ENCODE assay signal across 25 cellular contexts in genomic region chr10:74652664-74653063, GRCh38.
DNase-seq lines count a peak whose midpoint lies in the region; TF ChIP-seq lines count a peak whose summit lies in the region.
"Had no signal": no experiment of that assay in that cellular context is flagged by ENCODE, and none has a peak within 500 bp of the region (broad histone marks: within the 10 kb centered on the region; RNA-seq: fewer than 3 reads in every experiment).

No MANE protein-coding gene starts in this region.

- no peak overlapping the region for H4K91ac ChIP-seq in mesenchymal stem cell (ENCODE audit: low read length)

- H3K9me2 ChIP-seq in GM23248 (ENCODE audit: insufficient read depth) = no peaks in the 10 kb centered on the region

- H3K79me1 ChIP-seq in mesenchymal stem cell (replicated peaks; ENCODE audit: low read length, poor library complexity, severe bottlenecking) = peaks cover 6% of the 10 kb centered on the region

- H3K23ac ChIP-seq in mesenchymal stem cell (ENCODE audit: low read length in 2 of 2) = no peak overlapping the region

- H3K9ac ChIP-seq in GM23248 (no peak overlapping the region), mesenchymal stem cell (ENCODE audit: low read length) (no peak overlapping the region)
- H3K9ac ChIP-seq: KMS-11 had no signal

- no peaks in the 10 kb centered on the region for H3K9me3 ChIP-seq in GM23248 (ENCODE audit: low read depth)
- no peaks in the 10 kb centered on the region for H3K9me3 ChIP-seq in mesenchymal stem cell (ENCODE audit: control insufficient read depth, low read length)
- H3K9me3 ChIP-seq: A549, SJSA1 had no signal

- no peak for TF ChIP-seq CTCF in choroid plexus epithelial cell (conservative IDR thresholded peaks at IDR 0.05; ENCODE audit: low read depth, low read length)

- H2BK120ac ChIP-seq in mesenchymal stem cell (ENCODE audit: low read depth, low read length) = no peak overlapping the region

- no peak overlapping the region for H3K4me2 ChIP-seq in GM23248 (ENCODE audit: unreplicated experiment)
- no peak overlapping the region for H3K4me2 ChIP-seq in mesenchymal stem cell (ENCODE audit: low read length, poor library complexity, severe bottlenecking)
- H3K4me2 ChIP-seq: A549, KMS-11, PC-9 had no signal

- H3K27me3 ChIP-seq in GM23248 (replicated peaks; ENCODE audit: insufficient read depth) (no peaks in the 10 kb centered on the region), mesenchymal stem cell (ENCODE audit: control insufficient read depth in 1 of 2, insufficient read depth in 1 of 2, low read length in 2 of 2) (no peaks in the 10 kb centered on the region)
- H3K27me3 ChIP-seq: SJSA1 had no signal

- H3K14ac ChIP-seq in mesenchymal stem cell (ENCODE audit: low read length in 2 of 2) = no peak overlapping the region

- no peaks in the 10 kb centered on the region for H3K4me1 ChIP-seq in GM23248 (ENCODE audit: insufficient read depth)
- H3K4me1 ChIP-seq in mesenchymal stem cell (ENCODE audit: control insufficient read depth, insufficient read depth, low read depth, low read length) = no peaks in the 10 kb centered on the region
- H3K4me1 ChIP-seq: A549, SJSA1 had no signal

- WGBS in GM23248 (ENCODE audit: low coverage in 1 of 2, low lambda C conversion rate in 2 of 2, missing lambda C conversion rate in 2 of 2), 2 experiments = 93 to 100% methylated on average over 7 of the region's 7 CpGs
- 100% methylated on average over 3 of the region's 7 CpGs for WGBS in mesenchymal stem cell

- in situ Hi-C loops in GM23248 (cut with MboI) = no loop called here

- H3K36me3 ChIP-seq in GM23248 (ENCODE audit: low read depth) (no peaks in the 10 kb centered on the region), mesenchymal stem cell (ENCODE audit: control insufficient read depth in 1 of 2, insufficient read depth in 2 of 2, low read depth in 1 of 2, low read length in 2 of 2) (peaks cover 2 to 6% of the 10 kb centered on the region in 2 experiments)
- H3K36me3 ChIP-seq: SJSA1 had no signal

- H2BK15ac ChIP-seq in mesenchymal stem cell (ENCODE audit: low read depth, poor library complexity, severe bottlenecking) = no peak overlapping the region

- no peak overlapping the region for H3K4ac ChIP-seq in mesenchymal stem cell (ENCODE audit: low read depth in 1 of 2, low read length in 2 of 2)

- no peak overlapping the region for H4K8ac ChIP-seq in mesenchymal stem cell (ENCODE audit: low read length)

- H3F3A ChIP-seq in GM23248 (ENCODE audit: insufficient read depth) = no peaks in the 10 kb centered on the region

- no peak overlapping the region for H2BK5ac ChIP-seq in mesenchymal stem cell (ENCODE audit: low read depth, low read length, poor library complexity, severe bottlenecking)

- DNase-seq in GM23248 = peak; percentile 5
- DNase-seq in M059J (ENCODE audit: low read depth) = peak; percentile 27
- peak; percentile 8 for DNase-seq in choroid plexus epithelial cell (ENCODE audit: low read depth)
- DNase-seq in mesenchymal stem cell = peak; percentile 7
- DNase-seq in activated CD4-positive, CD25-positive, alpha-beta regulatory T cell treated with anti-CD3 and anti-CD28 coated beads, Interleukin-2, amount 50 U/mL, for 72 hours = no peak
- no peak for DNase-seq in NCI-H1694 treated with DMSO at 0.1 percent for 48 hours (lab: John Stamatoyannopoulos, UW)
- DNase-seq in hippocampal formation (lab: John Stamatoyannopoulos, UW) = no peak
- DNase-seq in NCI-H146 treated with DMSO at 0.1 percent for 48 hours (lab: John Stamatoyannopoulos, UW; ENCODE audit: unreplicated experiment) = no peak
- DNase-seq: CD8-positive, alpha-beta T cell; DMS 273 treated with DMSO at 0.1 percent for 48 hours; DMS79; H7; NCI-H1092; NCI-H1417 treated with DMSO at 0.1 percent for 48 hours; NCI-H187 treated with DMSO at 0.1 percent for 48 hours; NCI-H446 treated with DMSO at 0.1 percent for 48 hours; NCI-H526; NK-92 treated with Interleukin-12 subunit alpha and Interleukin-12 subunit beta, amount 100 ng/mL, for 24 hours; PC-9; Right ventricle myocardium superior; T-helper 2 cell had no signal

- H3K27ac ChIP-seq in GM23248 (no peak overlapping the region), mesenchymal stem cell (ENCODE audit: low read length, poor library complexity, severe bottlenecking) (no peak overlapping the region)
- H3K27ac ChIP-seq: A549, C4-2B, KMS-11, PC-9, SJSA1 had no signal

- no peaks in the 10 kb centered on the region for H4K20me1 ChIP-seq in GM23248 (ENCODE audit: insufficient read depth)

- H2AK5ac ChIP-seq in mesenchymal stem cell (ENCODE audit: low read length, severe bottlenecking) = no peak overlapping the region

- H2AFZ ChIP-seq in GM23248 (no peak overlapping the region), mesenchymal stem cell (ENCODE audit: low read depth, low read length) (no peak overlapping the region)
- H2AFZ ChIP-seq: PC-9 had no signal

- no peak overlapping the region for H2BK12ac ChIP-seq in mesenchymal stem cell (ENCODE audit: low read length in 2 of 2)

- H3K79me2 ChIP-seq in GM23248 (ENCODE audit: insufficient read depth) = no peaks in the 10 kb centered on the region

- H3K4me3 ChIP-seq in GM23248 = no peak overlapping the region
- no peak overlapping the region for H3K4me3 ChIP-seq in choroid plexus epithelial cell (ENCODE audit: low read depth, low read length)
- no peak overlapping the region for H3K4me3 ChIP-seq in mesenchymal stem cell (ENCODE audit: insufficient read depth in 1 of 2, low read depth in 1 of 2, low read length in 2 of 2)
- H3K4me3 ChIP-seq: A549, PC-9, SJSA1 had no signal

- H3K18ac ChIP-seq in mesenchymal stem cell (ENCODE audit: low read depth in 1 of 2, low read length in 2 of 2) = no peak overlapping the region

Comparison
In these comparisons a context has a peak if more than half of its experiments do, and no peak if none do; other contexts are left out.
1. DNase-seq: peak in GM23248 (single experiment), M059J (single experiment), choroid plexus epithelial cell (single experiment) and mesenchymal stem cell (single experiment); none in activated CD4-positive, CD25-positive, alpha-beta regulatory T cell treated with anti-CD3 and anti-CD28 coated beads, Interleukin-2, amount 50 U/mL, for 72 hours (single experiment), NCI-H1694 treated with DMSO at 0.1 percent for 48 hours (single experiment), hippocampal formation (0 of 2) and NCI-H146 treated with DMSO at 0.1 percent for 48 hours (single experiment).